12 cellular contexts compared by ENCODE assay signal in genomic region chr2:84694088-84694622, GRCh38.
DNase-seq lines count a peak whose midpoint lies in the region; ATAC-seq and TF ChIP-seq lines count a peak whose summit lies in the region.
"Had no signal": no experiment of that assay in that cellular context is flagged by ENCODE, and none has a peak within 500 bp of the region (broad histone marks: within the 10 kb centered on the region; RNA-seq: fewer than 3 reads in every experiment).

No MANE protein-coding gene starts in this region.

- H3K36me3 ChIP-seq in Peyer's patch, result no peaks in the 10 kb centered on the region
- no peaks in the 10 kb centered on the region for H3K36me3 ChIP-seq in effector memory CD4-positive, alpha-beta T cell (ENCODE audit: control insufficient read depth, insufficient read depth, low read length)
- no peaks in the 10 kb centered on the region for H3K36me3 ChIP-seq in psoas muscle (ENCODE audit: insufficient read depth in 1 of 2, low read depth in 1 of 2)

- H3K27ac ChIP-seq in Peyer's patch, result peak overlapping the region in 3 of 4 donors; percentile 30 to 69 (median 64)
- peak overlapping the region; percentile 6 for H3K27ac ChIP-seq in effector memory CD4-positive, alpha-beta T cell (ENCODE audit: insufficient read depth, low read length, poor library complexity, severe bottlenecking)
- no peak overlapping the region for H3K27ac ChIP-seq in psoas muscle

- intact Hi-C loops in psoas muscle (cut with DNase I), result no loop called here
- intact Hi-C loops in CD14-positive monocyte (cut with micrococcal nuclease), result no loop called here

- ATAC-seq in psoas muscle, result no peak

- H3K4me3 Mint-ChIP-seq in CD14-positive monocyte, result no peak overlapping the region

- H3K4me1 ChIP-seq in Peyer's patch, result no peaks in the 10 kb centered on the region
- H3K4me1 ChIP-seq in effector memory CD4-positive, alpha-beta T cell (ENCODE audit: control insufficient read depth, insufficient read depth, low read length, poor library complexity, severe bottlenecking), result peaks cover 7% of the 10 kb centered on the region
- no peaks in the 10 kb centered on the region for H3K4me1 ChIP-seq in psoas muscle

- no peak overlapping the region for H3K27ac Mint-ChIP-seq in CD14-positive monocyte

- no peaks in the 10 kb centered on the region for H3K4me1 Mint-ChIP-seq in CD14-positive monocyte

- TF ChIP-seq CTCF in Peyer's patch (IDR thresholded peaks at IDR 0.05) (no peak), psoas muscle (IDR thresholded peaks at IDR 0.05) (no peak), CD14-positive monocyte (IDR thresholded peaks at IDR 0.05) (no peak)

- DNase-seq in Peyer's patch, result no peak
- DNase-seq in activated CD8-positive, alpha-beta memory T cell treated with anti-CD3 and anti-CD28 coated beads, Interleukin-2, amount 50 U/mL, for 48 hours, result peak; percentile 60
- DNase-seq in effector memory CD4-positive, alpha-beta T cell, result no peak
- DNase-seq in stimulated activated CD8-positive, alpha-beta memory T cell treated with anti-CD3 and anti-CD28 coated beads, Interleukin-4, amount 100 ng/mL, for 48 hours, result peak; percentile 34
- no peak for DNase-seq in psoas muscle
- DNase-seq in CD14-positive monocyte (ENCODE audit: low spot score), result no peak
- no peak for DNase-seq in pons (ENCODE audit: low spot score)
- DNase-seq: GDM1, glutamatergic neuron, kidney glomerular epithelial cell, NCI-H1092, SK-N-SH had no signal

- peaks cover 0 to 3% (median 0%) of the 10 kb centered on the region in 7 donors for H3K9me3 Mint-ChIP-seq in CD14-positive monocyte

- no peaks in the 10 kb centered on the region for H3K36me3 Mint-ChIP-seq in CD14-positive monocyte

- no peaks in the 10 kb centered on the region for H3K27me3 ChIP-seq in Peyer's patch
- no peaks in the 10 kb centered on the region for H3K27me3 ChIP-seq in effector memory CD4-positive, alpha-beta T cell (replicated peaks; ENCODE audit: control insufficient read depth, insufficient read depth, low read length, poor library complexity, severe bottlenecking)
- no peaks in the 10 kb centered on the region for H3K27me3 ChIP-seq in psoas muscle (ENCODE audit: insufficient read depth in 3 of 3, low read length in 2 of 3)

- WGBS in psoas muscle, 3 donors, result 62 to 73% (median 71%) methylated on average over 6 of the region's 6 CpGs

- H3K27me3 Mint-ChIP-seq in CD14-positive monocyte (ENCODE audit: low read depth in 3 of 3), result peaks cover 0 to 3% (median 0%) of the 10 kb centered on the region in 3 donors

- no peak for TF ChIP-seq POLR2A in Peyer's patch (IDR thresholded peaks at IDR 0.05)

- H3K9me3 ChIP-seq in Peyer's patch (no peaks in the 10 kb centered on the region), psoas muscle (no peaks in the 10 kb centered on the region)
- H3K9me3 ChIP-seq in effector memory CD4-positive, alpha-beta T cell (ENCODE audit: control insufficient read depth, low read length), result no peaks in the 10 kb centered on the region
- H3K9me3 ChIP-seq: SK-N-SH had no signal

- H3K4me3 ChIP-seq in Peyer's patch (no peak overlapping the region), psoas muscle (no peak overlapping the region)
- peak overlapping the region; percentile 8 for H3K4me3 ChIP-seq in effector memory CD4-positive, alpha-beta T cell (ENCODE audit: insufficient read depth, low read depth, low read length, poor library complexity, severe bottlenecking)

Comparison
In these comparisons a context has a peak if more than half of its experiments do, and no peak if none do; other contexts are left out.
1. DNase-seq: peak in activated CD8-positive, alpha-beta memory T cell treated with anti-CD3 and anti-CD28 coated beads, Interleukin-2, amount 50 U/mL, for 48 hours (single experiment) and stimulated activated CD8-positive, alpha-beta memory T cell treated with anti-CD3 and anti-CD28 coated beads, Interleukin-4, amount 100 ng/mL, for 48 hours (single experiment); none in Peyer's patch (0 of 3), effector memory CD4-positive, alpha-beta T cell (0 of 3), psoas muscle (0 of 2), CD14-positive monocyte (single experiment) and pons (single experiment).